In the genomic region with DNA sequence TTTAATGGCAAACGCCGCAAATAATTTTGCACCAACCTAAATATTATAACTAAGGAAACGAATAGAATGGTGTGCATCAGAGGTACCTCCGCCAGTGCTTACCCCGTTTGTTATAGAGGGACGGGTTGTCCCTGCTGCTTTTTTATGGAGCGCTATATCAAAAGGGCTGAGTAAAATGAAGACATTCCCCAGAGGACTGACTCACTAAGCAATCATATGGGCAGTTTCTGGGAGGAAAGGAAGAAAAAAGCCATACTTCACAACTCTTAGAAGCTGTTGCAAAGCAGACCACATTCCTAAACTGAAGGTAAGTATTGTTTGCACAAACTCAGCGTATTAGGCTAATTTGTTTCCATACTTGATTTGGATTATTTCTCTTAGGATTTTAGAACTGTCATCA, we compare ENCODE assay signal across 18 cellular contexts. TPM values are rescaled to one million over a fixed set of nuclear protein-coding genes. Genes with fewer than 3 reads are reported as not detected.
DNase-seq lines count a peak whose midpoint lies in the region; ATAC-seq and TF ChIP-seq lines count a peak whose summit lies in the region.
"Had no signal": no experiment of that assay in that cellular context is flagged by ENCODE, and none has a peak within 500 bp of the region (broad histone marks: within the 10 kb centered on the region; RNA-seq: fewer than 3 reads in every experiment).

No MANE protein-coding gene starts in this region.

- TF ChIP-seq CTCF in fibroblast of mammary gland (conservative IDR thresholded peaks at IDR 0.05; ENCODE audit: control insufficient read depth, insufficient read depth, low read depth, low read length) = no peak

- DNase-seq in ELR (ENCODE audit: low read depth) (peak; percentile 7), SW480 (ENCODE audit: low spot score) (peak; percentile 9), fibroblast of mammary gland (ENCODE audit: low read depth) (peak; percentile 70), renal cortical epithelial cell (ENCODE audit: low read depth) (peak; percentile 13), NCI-H1105 treated with DMSO at 0.1 percent for 48 hours (lab: John Stamatoyannopoulos, UW) (no peak), NCI-H146 treated with DMSO at 0.1 percent for 48 hours (lab: John Stamatoyannopoulos, UW; ENCODE audit: unreplicated experiment) (no peak)
- DNase-seq: activated CD4-positive, alpha-beta T cell treated with anti-CD3 and anti-CD28 coated beads, Interleukin-2, amount 10 ng/mL, durations not matched to agents 7 days and 5 days; activated CD8-positive, alpha-beta memory T cell treated with anti-CD3 and anti-CD28 coated beads, Interleukin-2, amount 50 U/mL, for 48 hours; DMS79; heart right ventricle; NCI-H1417 treated with DMSO at 0.1 percent for 48 hours; NCI-H510A; Peyer's patch; T-helper 17 cell; testis; uterus had no signal

- ATAC-seq in HG03097 (IDR thresholded peaks at IDR 0.05; ENCODE audit: low FRiP score, unreplicated experiment) = no peak
- ATAC-seq: heart right ventricle, T-helper 17 cell had no signal

- no peak overlapping the region for H3K4me3 ChIP-seq in fibroblast of mammary gland (ENCODE audit: control insufficient read depth, low read depth, low read length)
- H3K4me3 ChIP-seq: heart right ventricle, Peyer's patch, SJSA1, testis, uterus had no signal

RNA-seq across cellular contexts. Expression of a gene that starts 12.9 kb away (rescaled TPM):
- total RNA-seq in renal cortical epithelial cell = 6.4 and 52.0 TPM in 2 replicates

Comparison
In these comparisons a context has a peak if more than half of its experiments do, and no peak if none do; other contexts are left out.
1. DNase-seq: peak in ELR (single experiment), SW480 (single experiment), fibroblast of mammary gland (single experiment) and renal cortical epithelial cell (single experiment); none in NCI-H1105 treated with DMSO at 0.1 percent for 48 hours (single experiment) and NCI-H146 treated with DMSO at 0.1 percent for 48 hours (single experiment).